In the genomic region with DNA sequence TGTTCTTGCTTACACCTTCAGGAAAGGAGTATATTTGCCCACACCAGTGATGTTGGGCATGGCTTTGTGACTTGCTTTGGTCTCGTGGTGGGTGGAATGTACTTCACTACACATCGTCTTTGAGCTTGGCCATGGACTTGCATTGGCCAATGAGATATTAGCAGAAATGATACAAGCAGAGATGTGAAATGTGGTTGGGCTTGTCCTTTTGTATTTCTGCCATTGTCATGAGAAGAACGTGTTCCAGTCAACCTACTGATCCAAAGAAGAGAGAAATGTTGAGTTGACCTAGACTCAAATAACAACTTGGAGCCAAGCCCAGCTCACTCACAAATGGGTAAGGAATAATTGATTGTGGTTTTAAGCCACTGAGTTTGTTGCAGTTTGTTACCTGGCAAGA, we compare ENCODE assay signal across 22 cellular contexts.
"Had no signal": no experiment of that assay in that cellular context is flagged by ENCODE, and none has a peak within 500 bp of the region (broad histone marks: within the 10 kb centered on the region; RNA-seq: fewer than 3 reads in every experiment).

No MANE protein-coding gene starts in this region.

- H3K9me3 Mint-ChIP-seq: effector memory CD8-positive, alpha-beta T cell; nephron progenitor cell; stimulated activated naive B cell treated with anti-CD40 and anti-IgM and Interleukin-4, amounts not matched to agents 10 μg/mL and 1 μg/mL and 100 μg/mL, for 72 hours; stimulated activated naive CD8-positive, alpha-beta T cell treated with anti-CD3 and anti-CD28 coated beads, Interleukin-15, amount 100 ng/mL, for 72 hours had no signal

- H3K27me3 Mint-ChIP-seq: stimulated activated naive CD8-positive, alpha-beta T cell treated with anti-CD3 and anti-CD28 coated beads, Interleukin-15, amount 100 ng/mL, for 72 hours had no signal

- H3K4me3 ChIP-seq: esophagus muscularis mucosa, gastrocnemius medialis, heart right ventricle, psoas muscle, right lobe of liver, thoracic aorta, transverse colon had no signal

- H3K9me3 ChIP-seq: esophagus muscularis mucosa, gastrocnemius medialis, heart right ventricle, psoas muscle, right lobe of liver, thoracic aorta, transverse colon had no signal

- FAIRE-seq: islet of Langerhans had no signal

- H3K36me3 ChIP-seq: esophagus muscularis mucosa, gastrocnemius medialis, heart right ventricle, right lobe of liver, thoracic aorta, transverse colon had no signal

- H3K36me3 Mint-ChIP-seq: naive thymus-derived CD4-positive, alpha-beta T cell; stimulated activated naive B cell treated with anti-CD40 and anti-IgM and Interleukin-4, amounts not matched to agents 10 μg/mL and 1 μg/mL and 100 μg/mL, for 72 hours had no signal

- H3K4me1 Mint-ChIP-seq: nephron progenitor cell; stimulated activated naive B cell treated with anti-CD40 and anti-IgM and Interleukin-4, amounts not matched to agents 10 μg/mL and 1 μg/mL and 100 μg/mL, for 72 hours; stimulated activated naive CD8-positive, alpha-beta T cell treated with anti-CD3 and anti-CD28 coated beads, Interleukin-15, amount 100 ng/mL, for 72 hours had no signal

- H3K4me1 ChIP-seq: esophagus muscularis mucosa, gastrocnemius medialis, heart right ventricle, psoas muscle, right lobe of liver, transverse colon had no signal

- H3K4me3 Mint-ChIP-seq: effector memory CD8-positive, alpha-beta T cell; naive thymus-derived CD4-positive, alpha-beta T cell; nephron progenitor cell; stimulated activated naive B cell treated with anti-CD40 and anti-IgM and Interleukin-4, amounts not matched to agents 10 μg/mL and 1 μg/mL and 100 μg/mL, for 72 hours; stimulated activated naive CD8-positive, alpha-beta T cell treated with anti-CD3 and anti-CD28 coated beads, Interleukin-15, amount 100 ng/mL, for 72 hours had no signal

- DNase-seq: effector memory CD8-positive, alpha-beta T cell; gastrocnemius medialis; heart right ventricle; hypothalamus; kidney glomerular epithelial cell; mesendoderm; naive thymus-derived CD4-positive, alpha-beta T cell; nephron progenitor cell; psoas muscle; retina; right lobe of liver; stimulated activated CD4-positive, alpha-beta T cell treated with anti-CD3 and anti-CD28 coated beads, Interleukin-15, amount 100 ng/mL, for 24 hours; stimulated activated CD4-positive, alpha-beta T cell treated with anti-CD3 and anti-CD28 coated beads, Interleukin-1b, Interleukin-23, amount 100 ng/mL, for 48 hours; stimulated activated CD4-positive, alpha-beta T cell treated with anti-CD3 and anti-CD28 coated beads, Interleukin-4, amount 100 ng/mL, for 4 hours; stimulated activated naive B cell treated with anti-CD40 and anti-IgM and Interleukin-4, amounts not matched to agents 10 μg/mL and 1 μg/mL and 100 μg/mL, for 72 hours; stimulated activated naive CD8-positive, alpha-beta T cell treated with anti-CD3 and anti-CD28 coated beads, Interleukin-15, amount 100 ng/mL, for 72 hours; substantia nigra; transverse colon had no signal

- H3K27me3 ChIP-seq: esophagus muscularis mucosa, gastrocnemius medialis, right lobe of liver, transverse colon had no signal

- H3K27ac ChIP-seq: epithelial cell of prostate, esophagus muscularis mucosa, gastrocnemius medialis, heart right ventricle, psoas muscle, right lobe of liver, thoracic aorta, transverse colon had no signal

- H3K27ac Mint-ChIP-seq: effector memory CD8-positive, alpha-beta T cell; naive thymus-derived CD4-positive, alpha-beta T cell; nephron progenitor cell; stimulated activated naive B cell treated with anti-CD40 and anti-IgM and Interleukin-4, amounts not matched to agents 10 μg/mL and 1 μg/mL and 100 μg/mL, for 72 hours; stimulated activated naive CD8-positive, alpha-beta T cell treated with anti-CD3 and anti-CD28 coated beads, Interleukin-15, amount 100 ng/mL, for 72 hours had no signal
